In genomic region chr4:117481742-117482141, GRCh38 we compare ENCODE assay signal across 25 cellular contexts.
DNase-seq lines count a peak whose midpoint lies in the region; ATAC-seq, FAIRE-seq and TF ChIP-seq lines count a peak whose summit lies in the region.
"Had no signal": no experiment of that assay in that cellular context is flagged by ENCODE, and none has a peak within 500 bp of the region (broad histone marks: within the 10 kb centered on the region; RNA-seq: fewer than 3 reads in every experiment).

No MANE protein-coding gene starts in this region.

- H4K8ac ChIP-seq in mesenchymal stem cell (ENCODE audit: low read length): no peak overlapping the region

- no peak overlapping the region for H3K18ac ChIP-seq in mesenchymal stem cell (ENCODE audit: low read depth in 1 of 2, low read length in 2 of 2)

- TF ChIP-seq CTCF in AG04450 (IDR thresholded peaks at IDR 0.05; ENCODE audit: low read depth, low read length) (no peak), RWPE1 (conservative IDR thresholded peaks at IDR 0.05; ENCODE audit: low read depth) (no peak), epithelial cell of esophagus (IDR thresholded peaks at IDR 0.05; ENCODE audit: insufficient read depth, low read depth, low read length, missing control alignments) (no peak)

- no peak overlapping the region for H3K4me3 ChIP-seq in AG04450 (ENCODE audit: low read depth, low read length)
- no peak overlapping the region for H3K4me3 ChIP-seq in epithelial cell of esophagus (ENCODE audit: low read length)
- no peak overlapping the region for H3K4me3 ChIP-seq in mesenchymal stem cell (ENCODE audit: insufficient read depth in 1 of 2, low read depth in 1 of 2, low read length in 2 of 2)
- H3K4me3 ChIP-seq: A549, gastrocnemius medialis, hepatocyte, skin epidermis, tibial nerve had no signal

- no peak overlapping the region for H3K4me2 ChIP-seq in mesenchymal stem cell (ENCODE audit: low read length, poor library complexity, severe bottlenecking)
- H3K4me2 ChIP-seq: A549, hepatocyte had no signal

- no peaks in the 10 kb centered on the region for H3K36me3 ChIP-seq in mesenchymal stem cell (ENCODE audit: control insufficient read depth in 1 of 2, insufficient read depth in 2 of 2, low read depth in 1 of 2, low read length in 2 of 2)
- H3K36me3 ChIP-seq: gastrocnemius medialis, neutrophil, tibial nerve had no signal

- no peak for TF ChIP-seq POLR2A in GM12892 (IDR thresholded peaks at IDR 0.05; ENCODE audit: low read depth, low read length)

- H3K9ac ChIP-seq in mesenchymal stem cell (ENCODE audit: low read length): no peak overlapping the region

- DNase-seq in AG04450 (ENCODE audit: low read depth, low spot score): peak; percentile 75
- peak; percentile 2 for DNase-seq in RWPE1 (ENCODE audit: low spot score)
- peak; percentile 69 for DNase-seq in epithelial cell of esophagus (ENCODE audit: low read depth)
- DNase-seq in mesenchymal stem cell: peak; percentile 33
- DNase-seq in GM12892 (ENCODE audit: insufficient read length): no peak
- no peak for DNase-seq in SW 1271 (lab: John Stamatoyannopoulos, UW)
- no peak for DNase-seq in AG20443 (ENCODE audit: low spot score)
- DNase-seq: activated effector memory CD4-positive, alpha-beta T cell treated with anti-CD3 and anti-CD28 coated beads, Interleukin-2, amount 50 U/mL, for 16 hours; activated naive CD8-positive, alpha-beta T cell treated with anti-CD3 and anti-CD28 coated beads, Interleukin-2, amount 10 ng/mL, durations not matched to agents 7 days and 5 days; activated T-cell treated with anti-CD3 and anti-CD28 coated beads, Interleukin-2, amount 50 U/mL, for 1 hour; effector CD8-positive, alpha-beta T cell; gastrocnemius medialis; H7; KBM-7; mesendoderm; stimulated activated CD4-positive, alpha-beta T cell treated with anti-CD3 and anti-CD28 coated beads, Interleukin-1b, Interleukin-23, amount 100 ng/mL, for 48 hours had no signal

- no peaks in the 10 kb centered on the region for H3K4me1 ChIP-seq in mesenchymal stem cell (ENCODE audit: control insufficient read depth, insufficient read depth, low read depth, low read length)
- H3K4me1 ChIP-seq: A549, gastrocnemius medialis, tibial nerve had no signal

- no peak overlapping the region for H2BK120ac ChIP-seq in mesenchymal stem cell (ENCODE audit: low read depth, low read length)

- no peak overlapping the region for H2BK15ac ChIP-seq in mesenchymal stem cell (ENCODE audit: low read depth, poor library complexity, severe bottlenecking)

- no peaks in the 10 kb centered on the region for H3K27me3 ChIP-seq in AG04450 (ENCODE audit: control insufficient read depth, insufficient read depth, low read length)
- H3K27me3 ChIP-seq in mesenchymal stem cell (ENCODE audit: control insufficient read depth in 1 of 2, insufficient read depth in 1 of 2, low read length in 2 of 2): no peaks in the 10 kb centered on the region
- H3K27me3 ChIP-seq: gastrocnemius medialis, hepatocyte, neutrophil, tibial nerve had no signal

- no peak overlapping the region for H2BK5ac ChIP-seq in mesenchymal stem cell (ENCODE audit: low read depth, low read length, poor library complexity, severe bottlenecking)

- H3K27ac ChIP-seq in AG04450 (ENCODE audit: low read depth, low read length) (no peak overlapping the region), RWPE1 (no peak overlapping the region), mesenchymal stem cell (ENCODE audit: low read length, poor library complexity, severe bottlenecking) (no peak overlapping the region)
- H3K27ac ChIP-seq: A549, gastrocnemius medialis, hepatocyte, neutrophil, skin epidermis, tibial nerve had no signal

- ATAC-seq in GM18907 (IDR thresholded peaks at IDR 0.05; ENCODE audit: unreplicated experiment): no peak
- ATAC-seq: A549, gastrocnemius medialis, left lobe of liver had no signal

- H2AK5ac ChIP-seq in mesenchymal stem cell (ENCODE audit: low read length, severe bottlenecking): no peak overlapping the region

- H3K23ac ChIP-seq in mesenchymal stem cell (ENCODE audit: low read length in 2 of 2): no peak overlapping the region

- no peak overlapping the region for H3K14ac ChIP-seq in mesenchymal stem cell (ENCODE audit: low read length in 2 of 2)

- no peaks in the 10 kb centered on the region for H3K9me3 ChIP-seq in AG04450 (ENCODE audit: control insufficient read depth, insufficient read depth, low read length)
- no peaks in the 10 kb centered on the region for H3K9me3 ChIP-seq in mesenchymal stem cell (ENCODE audit: control insufficient read depth, low read length)
- H3K9me3 ChIP-seq: A549, gastrocnemius medialis, neutrophil, tibial nerve had no signal

- POLR2A ChIA-PET in AG04450 (lab: Yijun Ruan, JAX): no interaction called here
- POLR2A ChIA-PET in RWPE1 (lab: Yijun Ruan, JAX; ENCODE audit: low non-redundant PET): no interaction called here

- no peak overlapping the region for H2AFZ ChIP-seq in mesenchymal stem cell (ENCODE audit: low read depth, low read length)
- H2AFZ ChIP-seq: hepatocyte had no signal

- WGBS in mesenchymal stem cell: 30% methylated on average over 1 of the region's 3 CpGs

- H3K79me1 ChIP-seq in mesenchymal stem cell (replicated peaks; ENCODE audit: low read length, poor library complexity, severe bottlenecking): no peaks in the 10 kb centered on the region

- no peak for FAIRE-seq in GM12892 (lab: Jason Lieb, UNC)
- FAIRE-seq: A549, colon, G401.6 had no signal

- CTCF ChIA-PET in AG04450 (lab: Charles Lee): no interaction called here
- CTCF ChIA-PET in RWPE1 (lab: Yijun Ruan, JAX): no interaction called here

- no peak overlapping the region for H3K4ac ChIP-seq in mesenchymal stem cell (ENCODE audit: low read depth in 1 of 2, low read length in 2 of 2)

- no peak overlapping the region for H2BK12ac ChIP-seq in mesenchymal stem cell (ENCODE audit: low read length in 2 of 2)

- no peak overlapping the region for H4K91ac ChIP-seq in mesenchymal stem cell (ENCODE audit: low read length)

Comparison
In these comparisons a context has a peak if more than half of its experiments do, and no peak if none do; other contexts are left out.
1. DNase-seq: peak in AG04450 (single experiment), RWPE1 (single experiment), epithelial cell of esophagus (single experiment) and mesenchymal stem cell (single experiment); none in GM12892 (single experiment), SW 1271 (0 of 2) and AG20443 (single experiment).